Comparison of ENCODE assay signal across 15 cellular contexts in genomic region chr9:122001491-122002201, GRCh38.
DNase-seq lines count a peak whose midpoint lies in the region; ATAC-seq and TF ChIP-seq lines count a peak whose summit lies in the region.
"Had no signal": no experiment of that assay in that cellular context is flagged by ENCODE, and none has a peak within 500 bp of the region (broad histone marks: within the 10 kb centered on the region; RNA-seq: fewer than 3 reads in every experiment).

No MANE protein-coding gene starts in this region.

- peaks cover 0 to 8% of the 10 kb centered on the region in 2 donors for H3K4me1 Mint-ChIP-seq in natural killer cell treated with Interleukin-12 subunit alpha and Interleukin-12 subunit beta and Interleukin-15 and Interleukin-18, amount 100 ng/mL, for 72 hours (ENCODE audit: low read depth in 2 of 2)
- H3K4me1 Mint-ChIP-seq: memory B cell, T-cell had no signal

- no peak overlapping the region for H2AFZ ChIP-seq in Karpas-422 (ENCODE audit: low read length)
- H2AFZ ChIP-seq: hepatocyte had no signal

- H3K9me2 ChIP-seq in Karpas-422 (replicated peaks; ENCODE audit: insufficient read depth, low read length): no peaks in the 10 kb centered on the region

- no peak for ATAC-seq in natural killer cell treated with Interleukin-12 subunit alpha and Interleukin-12 subunit beta and Interleukin-15 and Interleukin-18, amount 100 ng/mL, for 72 hours
- ATAC-seq: T-cell had no signal

- H3K27me3 ChIP-seq in Karpas-422 (ENCODE audit: low read length): no peaks in the 10 kb centered on the region
- H3K27me3 ChIP-seq: hepatocyte had no signal

- no peaks in the 10 kb centered on the region for H3K36me3 ChIP-seq in Karpas-422 (ENCODE audit: insufficient read depth, low read length)

- H3K4me1 ChIP-seq in Karpas-422 (ENCODE audit: low read length): peaks cover 14% of the 10 kb centered on the region

- H3K4me3 Mint-ChIP-seq in natural killer cell treated with Interleukin-12 subunit alpha and Interleukin-12 subunit beta and Interleukin-15 and Interleukin-18, amount 100 ng/mL, for 72 hours: no peak overlapping the region
- H3K4me3 Mint-ChIP-seq: memory B cell, T-cell had no signal

- no peaks in the 10 kb centered on the region for H3K36me3 Mint-ChIP-seq in natural killer cell treated with Interleukin-12 subunit alpha and Interleukin-12 subunit beta and Interleukin-15 and Interleukin-18, amount 100 ng/mL, for 72 hours
- H3K36me3 Mint-ChIP-seq: memory B cell, T-cell had no signal

- no peaks in the 10 kb centered on the region for H3K9me3 Mint-ChIP-seq in natural killer cell treated with Interleukin-12 subunit alpha and Interleukin-12 subunit beta and Interleukin-15 and Interleukin-18, amount 100 ng/mL, for 72 hours
- H3K9me3 Mint-ChIP-seq: memory B cell, T-cell had no signal

- no peaks in the 10 kb centered on the region for H3K9me3 ChIP-seq in Karpas-422 (ENCODE audit: low read length)

- H3K79me2 ChIP-seq in Karpas-422 (ENCODE audit: low read length): no peaks in the 10 kb centered on the region
- H3K79me2 ChIP-seq: hepatocyte had no signal

- DNase-seq in NCI-H345 (lab: John Stamatoyannopoulos, UW) (peak; percentile 41), NCI-H345 treated with DMSO at 0.1 percent for 48 hours (lab: John Stamatoyannopoulos, UW; ENCODE audit: unreplicated experiment) (no peak), choroid plexus epithelial cell (ENCODE audit: low read depth) (peak; percentile 97), iPS-NIHi11 (ENCODE audit: low spot score) (peak; percentile 38), substantia nigra (lab: John Stamatoyannopoulos, UW) (peak in 2 of 49 donors; percentile 7 to 18), NCI-H1930 (lab: John Stamatoyannopoulos, UW) (no peak), Karpas-422 (no peak)
- DNase-seq in natural killer cell treated with Interleukin-12 subunit alpha and Interleukin-12 subunit beta and Interleukin-15 and Interleukin-18, amount 100 ng/mL, for 72 hours (ENCODE audit: low spot score): no peak
- DNase-seq: HCEC 1CT, occipital lobe, T-cell, trophoblast cell had no signal

- TF ChIP-seq CTCF in choroid plexus epithelial cell (conservative IDR thresholded peaks at IDR 0.05; ENCODE audit: low read depth, low read length): no peak

- H3K27ac ChIP-seq in substantia nigra (ENCODE audit: low read depth, low read length, poor library complexity, severe bottlenecking) (peak overlapping the region; percentile 0), Karpas-422 (ENCODE audit: low read length) (no peak overlapping the region)
- H3K27ac ChIP-seq: hepatocyte, HL-60 had no signal

- no peak overlapping the region for H3K4me3 ChIP-seq in choroid plexus epithelial cell (ENCODE audit: low read depth, low read length)
- no peak overlapping the region for H3K4me3 ChIP-seq in Karpas-422 (ENCODE audit: low read length)
- H3K4me3 ChIP-seq: hepatocyte had no signal

- H3K4me2 ChIP-seq in Karpas-422 (ENCODE audit: low read depth, low read length, poor library complexity, severe bottlenecking): no peak overlapping the region
- H3K4me2 ChIP-seq: hepatocyte had no signal

- no peaks in the 10 kb centered on the region for H4K20me1 ChIP-seq in Karpas-422 (ENCODE audit: insufficient read depth, low read depth, low read length)

- no peak overlapping the region for H3K9ac ChIP-seq in Karpas-422 (ENCODE audit: low read length)

- H3K27ac Mint-ChIP-seq in natural killer cell treated with Interleukin-12 subunit alpha and Interleukin-12 subunit beta and Interleukin-15 and Interleukin-18, amount 100 ng/mL, for 72 hours: no peak overlapping the region
- H3K27ac Mint-ChIP-seq: memory B cell, T-cell had no signal

- H3K27me3 Mint-ChIP-seq in natural killer cell treated with Interleukin-12 subunit alpha and Interleukin-12 subunit beta and Interleukin-15 and Interleukin-18, amount 100 ng/mL, for 72 hours: no peaks in the 10 kb centered on the region
- H3K27me3 Mint-ChIP-seq: memory B cell, T-cell had no signal

Comparison
In these comparisons a context has a peak if more than half of its experiments do, and no peak if none do; other contexts are left out.
1. DNase-seq: peak in NCI-H345 (single experiment), choroid plexus epithelial cell (single experiment) and iPS-NIHi11 (single experiment); none in NCI-H345 treated with DMSO at 0.1 percent for 48 hours (single experiment), natural killer cell treated with Interleukin-12 subunit alpha and Interleukin-12 subunit beta and Interleukin-15 and Interleukin-18, amount 100 ng/mL, for 72 hours (single experiment), NCI-H1930 (0 of 2) and Karpas-422 (single experiment).